ENCODE assay signal across 15 cellular contexts in the genomic region with DNA sequence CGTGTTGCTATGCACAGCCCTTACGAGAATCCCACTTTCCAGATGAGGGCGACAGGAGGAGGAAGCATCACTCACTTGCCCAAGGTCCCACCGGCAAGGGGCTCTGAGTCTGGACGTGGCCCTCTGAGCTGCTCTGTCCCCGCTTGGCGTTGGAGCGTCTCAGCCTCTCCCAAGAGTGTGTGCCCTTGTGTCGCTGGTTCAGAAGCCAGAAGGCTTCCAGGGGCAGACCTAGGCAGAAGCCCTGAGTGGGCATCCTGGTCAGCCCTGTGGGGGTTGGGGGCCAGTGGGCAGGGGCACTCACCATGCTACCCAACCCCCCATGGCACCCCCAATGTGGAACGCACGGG.
"Had no signal": no experiment of that assay in that cellular context is flagged by ENCODE, and none has a peak within 500 bp of the region (broad histone marks: within the 10 kb centered on the region; RNA-seq: fewer than 3 reads in every experiment).

No MANE protein-coding gene starts in this region.

- H3K4me1 ChIP-seq: breast epithelium, neural progenitor cell had no signal

- H3K27ac Mint-ChIP-seq: activated CD4-positive, alpha-beta T cell treated with anti-CD3 and anti-CD28 coated beads, Interleukin-2, amount 10 ng/mL, durations not matched to agents 7 days and 5 days; activated naive CD4-positive, alpha-beta T cell treated with anti-CD3 and anti-CD28 coated beads, Interleukin-2, amount 50 U/mL, for 72 hours; mesothelial cell of epicardium; neural progenitor cell had no signal

- H3K36me3 ChIP-seq: breast epithelium, neural progenitor cell, thyroid gland had no signal

- H3K79me2 ChIP-seq: hepatocyte had no signal

- H3K4me3 Mint-ChIP-seq: activated CD4-positive, alpha-beta T cell treated with anti-CD3 and anti-CD28 coated beads, Interleukin-2, amount 10 ng/mL, durations not matched to agents 7 days and 5 days; mesothelial cell of epicardium; neural progenitor cell had no signal

- H3K4me3 ChIP-seq: breast epithelium, hepatocyte, neural progenitor cell, thyroid gland had no signal

- H3K27me3 ChIP-seq: breast epithelium, hepatocyte, neural progenitor cell, thyroid gland had no signal

- H2AFZ ChIP-seq: hepatocyte, neural progenitor cell had no signal

- H3K9me3 ChIP-seq: breast epithelium, thyroid gland had no signal

- H3K9ac ChIP-seq: neural progenitor cell had no signal

- ATAC-seq: activated naive CD4-positive, alpha-beta T cell treated with anti-CD3 and anti-CD28 coated beads, Interleukin-2, amount 50 U/mL, for 72 hours; right cardiac atrium had no signal

- H3K27me3 Mint-ChIP-seq: activated CD4-positive, alpha-beta T cell treated with anti-CD3 and anti-CD28 coated beads, Interleukin-2, amount 10 ng/mL, durations not matched to agents 7 days and 5 days had no signal

- DNase-seq: activated CD4-positive, alpha-beta T cell treated with anti-CD3 and anti-CD28 coated beads, Interleukin-2, amount 10 ng/mL, durations not matched to agents 7 days and 5 days; activated CD4-positive, CD25-positive, alpha-beta regulatory T cell; activated effector memory CD4-positive, alpha-beta T cell treated with Interleukin-2 at 50 U/mL for 16 hours; activated T-cell treated with anti-CD3 and anti-CD28 coated beads, Interleukin-2, amount 50 U/mL, for 1 hour; effector CD4-positive, alpha-beta T cell; stimulated activated CD4-positive, alpha-beta T cell treated with anti-CD3 and anti-CD28 coated beads, Interleukin-2, amount 100 ng/mL, for 48 hours; stimulated activated naive CD4-positive, alpha-beta T cell treated with Interleukin-2 at 50 U/mL for 16 hours; T-helper 2 cell; thyroid gland had no signal

- H3K9me3 Mint-ChIP-seq: activated CD4-positive, alpha-beta T cell treated with anti-CD3 and anti-CD28 coated beads, Interleukin-2, amount 10 ng/mL, durations not matched to agents 7 days and 5 days had no signal

- H3K36me3 Mint-ChIP-seq: activated naive CD4-positive, alpha-beta T cell treated with anti-CD3 and anti-CD28 coated beads, Interleukin-2, amount 50 U/mL, for 72 hours; mesothelial cell of epicardium; neural progenitor cell had no signal

- H3K4me1 Mint-ChIP-seq: activated CD4-positive, alpha-beta T cell treated with anti-CD3 and anti-CD28 coated beads, Interleukin-2, amount 10 ng/mL, durations not matched to agents 7 days and 5 days had no signal

- H3K27ac ChIP-seq: hepatocyte, neural progenitor cell, thyroid gland had no signal

- H3K4me2 ChIP-seq: hepatocyte, neural progenitor cell had no signal
